In the genomic region with DNA sequence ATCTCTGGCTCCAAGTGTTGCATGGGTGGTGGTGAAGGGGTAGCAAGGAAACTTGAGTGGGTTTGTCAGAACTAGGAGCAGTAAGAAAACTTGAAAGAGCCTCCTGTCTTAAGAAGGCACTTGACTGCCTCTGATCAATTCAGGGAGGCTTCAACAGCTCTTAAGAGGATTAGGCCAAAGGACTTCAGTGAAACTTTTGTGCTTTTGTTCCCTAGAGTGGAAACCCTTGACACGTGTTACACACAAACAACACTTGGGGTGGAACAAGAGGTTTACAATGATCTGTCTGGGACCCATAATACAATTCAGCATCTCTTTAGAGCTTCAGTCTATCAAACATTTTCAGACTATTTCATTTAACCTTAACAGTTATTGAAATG, we compare ENCODE assay signal across 26 cellular contexts.
DNase-seq lines count a peak whose midpoint lies in the region; ATAC-seq, FAIRE-seq and TF ChIP-seq lines count a peak whose summit lies in the region.
"Had no signal": no experiment of that assay in that cellular context is flagged by ENCODE, and none has a peak within 500 bp of the region (broad histone marks: within the 10 kb centered on the region; RNA-seq: fewer than 3 reads in every experiment).

No MANE protein-coding gene starts in this region.

- TF ChIP-seq RAD21 in H1 (IDR thresholded peaks at IDR 0.05 in 1 of 2, conservative IDR thresholded peaks at IDR 0.05 in 1 of 2; ENCODE audit: low read depth in 2 of 2, low read length in 2 of 2): no peak

- 71% methylated on average over 1 of the region's 1 CpG; no CpG with 5 or more reads in 1 of the 2 experiments for WGBS in H1 (ENCODE audit: extremely low coverage in 1 of 2, insufficient coverage in 1 of 2, insufficient read length in 1 of 2, insufficient replicate concordance in 2 of 2, low coverage in 1 of 2, low lambda C conversion rate in 2 of 2, missing lambda C conversion rate in 1 of 2), 2 experiments

- CTCF ChIA-PET in H1 (lab: Charles Lee; ENCODE audit: partially characterized antibody): interaction anchor here (1.5 kb wide), 1 partner anchor 15 kb away, joined by 3 read pairs; no protein-coding TSS in a partner anchor

- FAIRE-seq in H1 (lab: Jason Lieb, UNC): no peak
- FAIRE-seq: D721Med, GM12878, HTR-8/SVneo, K562 had no signal

- H3K27me3 ChIP-seq in H1 (replicated peaks in 1 of 4; ENCODE audit: control insufficient read depth in 3 of 4, extremely low read depth in 1 of 4, insufficient read depth in 3 of 4, low read length in 3 of 4): no peaks in the 10 kb centered on the region
- H3K27me3 ChIP-seq: SJCRH30 had no signal

- H3K23ac ChIP-seq in H1 (ENCODE audit: insufficient read length): no peak overlapping the region

- intact Hi-C loops in natural killer cell (cut with micrococcal nuclease): no loop called here

- 0 out of 4 replicates have a peak, but pooled peaks cover 0 to 3% of the 10 kb centered on the region in 2 experiments for H3K9me3 ChIP-seq in H1 (ENCODE audit: insufficient read depth in 2 of 2, low read depth in 1 of 2, low read length in 1 of 2)
- H3K9me3 ChIP-seq: SJCRH30 had no signal

- no peak for TF ChIP-seq EP300 in H1 (IDR thresholded peaks at IDR 0.05; ENCODE audit: borderline replicate concordance in 1 of 2, low read depth in 2 of 2, low read length in 2 of 2)

- TF ChIP-seq CTCF in H1 (IDR thresholded peaks at IDR 0.05; ENCODE audit: control extremely low read depth in 1 of 3, insufficient read depth in 1 of 3, low read depth in 1 of 3, low read length in 3 of 3) (no peak), type B pancreatic cell (conservative IDR thresholded peaks at IDR 0.05) (no peak), natural killer cell (IDR thresholded peaks at IDR 0.05) (no peak)

- H3K36me3 ChIP-seq in H1 (ENCODE audit: control insufficient read depth in 2 of 4, insufficient read depth in 4 of 4, low read length in 3 of 4): no peaks in the 10 kb centered on the region; a peak in 1 of 8 replicates
- H3K36me3 ChIP-seq: SJCRH30 had no signal

- POLR2A ChIA-PET in activated naive CD8-positive, alpha-beta T cell treated with anti-CD3 and anti-CD28 coated beads, Interleukin-2, amount 10 ng/mL, durations not matched to agents 7 days and 5 days (lab: Charles Lee): no interaction called here
- POLR2A ChIA-PET in H1 (lab: Charles Lee; ENCODE audit: partially characterized antibody): interaction anchor here (1.3 to 1.7 kb wide), 2 partner anchors 12 kb away, joined by 3 to 4 read pairs; no protein-coding TSS in a partner anchor

- no peak overlapping the region for H4K91ac ChIP-seq in H1 (replicated peaks; ENCODE audit: insufficient read length, low read length)

- no peak overlapping the region for H2AK5ac ChIP-seq in H1 (ENCODE audit: low read depth, low read length)

- H3K27ac Mint-ChIP-seq in activated naive CD8-positive, alpha-beta T cell treated with anti-CD3 and anti-CD28 coated beads, Interleukin-2, amount 10 ng/mL, durations not matched to agents 7 days and 5 days: peak overlapping the region; percentile 36
- H3K27ac Mint-ChIP-seq in activated naive CD8-positive, alpha-beta T cell treated with anti-CD3 and anti-CD28 coated beads for 36 hours: no peak overlapping the region
- H3K27ac Mint-ChIP-seq in type B pancreatic cell: no peak overlapping the region
- H3K27ac Mint-ChIP-seq in natural killer cell: no peak overlapping the region
- H3K27ac Mint-ChIP-seq: CD4-positive, CD25-positive, alpha-beta regulatory T cell had no signal

- H3K27ac ChIP-seq in H1 (ENCODE audit: low read depth, low read length): no peak overlapping the region
- H3K27ac ChIP-seq: PC-9, SJCRH30 had no signal

- no peak for ATAC-seq in activated naive CD8-positive, alpha-beta T cell treated with anti-CD3 and anti-CD28 coated beads, Interleukin-2, amount 10 ng/mL, durations not matched to agents 7 days and 5 days (ENCODE audit: low read depth)
- ATAC-seq in natural killer cell: no peak
- ATAC-seq: GM12878, K562, Right ventricle myocardium inferior, SK-N-SH treated with all-trans-retinoic acid at 6 μM for 48 hours had no signal

- H3K9me3 Mint-ChIP-seq in activated naive CD8-positive, alpha-beta T cell treated with anti-CD3 and anti-CD28 coated beads, Interleukin-2, amount 10 ng/mL, durations not matched to agents 7 days and 5 days: peaks cover 2% of the 10 kb centered on the region
- H3K9me3 Mint-ChIP-seq in activated naive CD8-positive, alpha-beta T cell treated with anti-CD3 and anti-CD28 coated beads for 36 hours: no peaks in the 10 kb centered on the region
- H3K9me3 Mint-ChIP-seq in type B pancreatic cell (peaks cover 10% of the 10 kb centered on the region), natural killer cell (no peaks in the 10 kb centered on the region)

- H3K9ac ChIP-seq in H1 (replicated peaks in 1 of 4; ENCODE audit: extremely low read depth in 1 of 4, low read depth in 3 of 4, low read length in 3 of 4): no peak overlapping the region

- H3K79me1 ChIP-seq in H1 (ENCODE audit: low read depth, low read length): no peaks in the 10 kb centered on the region

- H3K4me1 Mint-ChIP-seq in activated naive CD8-positive, alpha-beta T cell treated with anti-CD3 and anti-CD28 coated beads, Interleukin-2, amount 10 ng/mL, durations not matched to agents 7 days and 5 days: peaks cover 10% of the 10 kb centered on the region
- peaks cover 6% of the 10 kb centered on the region for H3K4me1 Mint-ChIP-seq in activated naive CD8-positive, alpha-beta T cell treated with anti-CD3 and anti-CD28 coated beads for 36 hours
- H3K4me1 Mint-ChIP-seq in type B pancreatic cell (ENCODE audit: unreplicated experiment) (no peaks in the 10 kb centered on the region), natural killer cell (peaks cover 8 to 11% of the 10 kb centered on the region in 2 donors)

- no peak overlapping the region for H3K4me2 ChIP-seq in H1 (ENCODE audit: insufficient read depth in 1 of 2, low read depth in 2 of 2, low read length in 2 of 2)
- H3K4me2 ChIP-seq: PC-9 had no signal

- H2AFZ ChIP-seq in H1 (ENCODE audit: low read length): no peak overlapping the region
- H2AFZ ChIP-seq: PC-9 had no signal

- no peak for TF ChIP-seq POLR2A in H1 (IDR thresholded peaks at IDR 0.05; ENCODE audit: control extremely low read depth in 1 of 2, low read depth in 2 of 2, low read length in 2 of 2)

- H3K36me3 Mint-ChIP-seq in activated naive CD8-positive, alpha-beta T cell treated with anti-CD3 and anti-CD28 coated beads, Interleukin-2, amount 10 ng/mL, durations not matched to agents 7 days and 5 days: peaks cover 2% of the 10 kb centered on the region
- H3K36me3 Mint-ChIP-seq in activated naive CD8-positive, alpha-beta T cell treated with anti-CD3 and anti-CD28 coated beads for 36 hours: no peaks in the 10 kb centered on the region
- H3K36me3 Mint-ChIP-seq in type B pancreatic cell (peaks cover 4% of the 10 kb centered on the region), natural killer cell (no peaks in the 10 kb centered on the region)

- H2BK20ac ChIP-seq in H1 (ENCODE audit: low read length): no peak overlapping the region

- no peak overlapping the region for H2BK12ac ChIP-seq in H1 (ENCODE audit: low read depth, low read length)

- H4K20me1 ChIP-seq in H1 (replicated peaks in 1 of 2; ENCODE audit: control insufficient read depth in 1 of 2, insufficient read depth in 2 of 2, low read length in 2 of 2): no peaks in the 10 kb centered on the region

- no peak overlapping the region for H3K4me3 Mint-ChIP-seq in activated naive CD8-positive, alpha-beta T cell treated with anti-CD3 and anti-CD28 coated beads, Interleukin-2, amount 10 ng/mL, durations not matched to agents 7 days and 5 days
- no peak overlapping the region for H3K4me3 Mint-ChIP-seq in activated naive CD8-positive, alpha-beta T cell treated with anti-CD3 and anti-CD28 coated beads for 36 hours
- H3K4me3 Mint-ChIP-seq in type B pancreatic cell (no peak overlapping the region), natural killer cell (no peak overlapping the region)
- H3K4me3 Mint-ChIP-seq: CD4-positive, CD25-positive, alpha-beta regulatory T cell had no signal

- no peak for DNase-seq in activated naive CD8-positive, alpha-beta T cell treated with anti-CD3 and anti-CD28 coated beads, Interleukin-2, amount 10 ng/mL, durations not matched to agents 7 days and 5 days
- no peak for DNase-seq in activated naive CD8-positive, alpha-beta T cell treated with anti-CD3 and anti-CD28 coated beads for 36 hours
- peak; percentile 90 for DNase-seq in NCI-H524 treated with DMSO at 0.1 percent for 48 hours (lab: John Stamatoyannopoulos, UW)
- peak in 1 of 2 experiments; percentile 26 for DNase-seq in H1 (ENCODE audit: low read depth in 1 of 2, low spot score in 2 of 2)
- DNase-seq in type B pancreatic cell (ENCODE audit: extremely low spot score, unreplicated experiment): peak; percentile 31
- DNase-seq in natural killer cell: no peak
- no peak for DNase-seq in NCI-H2227 (lab: John Stamatoyannopoulos, UW; ENCODE audit: unreplicated experiment)
- DNase-seq in putamen (ENCODE audit: low spot score): no peak
- DNase-seq: CD4-positive, CD25-positive, alpha-beta regulatory T cell; GDM1; H7; Kasumi-1; NCI-H1105 treated with DMSO at 0.1 percent for 48 hours; NCI-H146; NCI-H1930; NCI-H2107; NCI-H2227 treated with DMSO at 0.1 percent for 48 hours; NK-92 treated with Interleukin-12 subunit alpha and Interleukin-12 subunit beta, amount 100 ng/mL, for 24 hours; PC-9; SJCRH30 had no signal

- no peak overlapping the region for H3K56ac ChIP-seq in H1 (replicated peaks; ENCODE audit: insufficient read length, low read depth, low read length)

- no peak overlapping the region for H4K8ac ChIP-seq in H1 (ENCODE audit: extremely low read depth, insufficient read depth, low read length)

- no peak overlapping the region for H3K14ac ChIP-seq in H1 (ENCODE audit: insufficient read length)

- H2BK120ac ChIP-seq in H1 (replicated peaks; ENCODE audit: low read depth, low read length): no peak overlapping the region

- H3K4me3 ChIP-seq in H1 (ENCODE audit: extremely low read depth in 1 of 4, insufficient read depth in 2 of 4, low read depth in 3 of 4, low read length in 4 of 4): no peak overlapping the region
- H3K4me3 ChIP-seq: GM12878, K562, PC-9, SJCRH30 had no signal

- no peaks in the 10 kb centered on the region for H3K4me1 ChIP-seq in H1 (replicated peaks in 1 of 4; ENCODE audit: control insufficient read depth in 3 of 4, insufficient read depth in 4 of 4, low read length in 3 of 4)
- H3K4me1 ChIP-seq: SJCRH30 had no signal

- H3K23me2 ChIP-seq in H1 (ENCODE audit: low read depth, low read length): no peaks in the 10 kb centered on the region; the same call in 1 of the 2 replicates

- H3K79me2 ChIP-seq in H1 (ENCODE audit: control insufficient read depth in 1 of 2, insufficient read depth in 2 of 2, low read length in 2 of 2): no peaks in the 10 kb centered on the region

- H4K5ac ChIP-seq in H1 (ENCODE audit: insufficient read length, low read depth, low read length): no peak overlapping the region

- H2BK5ac ChIP-seq in H1 (ENCODE audit: low read depth, low read length): 0 out of 2 replicates have a peak overlapping the region, but pooled peaks have one; percentile 11

- no peak overlapping the region for H3K4ac ChIP-seq in H1 (replicated peaks; ENCODE audit: insufficient read length, low read depth, low read length)

- no peak overlapping the region for H2BK15ac ChIP-seq in H1 (ENCODE audit: low read length)

- H3K18ac ChIP-seq in H1 (ENCODE audit: extremely low read depth, low read length): no peak overlapping the region

- H3K27me3 Mint-ChIP-seq in activated naive CD8-positive, alpha-beta T cell treated with anti-CD3 and anti-CD28 coated beads, Interleukin-2, amount 10 ng/mL, durations not matched to agents 7 days and 5 days: peaks cover 6% of the 10 kb centered on the region
- H3K27me3 Mint-ChIP-seq in activated naive CD8-positive, alpha-beta T cell treated with anti-CD3 and anti-CD28 coated beads for 36 hours: no peaks in the 10 kb centered on the region
- H3K27me3 Mint-ChIP-seq in type B pancreatic cell (peaks cover 13% of the 10 kb centered on the region), natural killer cell (ENCODE audit: low read depth in 2 of 2) (peaks cover 4 to 5% of the 10 kb centered on the region in 2 donors)

Comparison
In these comparisons a context has a peak if more than half of its experiments do, and no peak if none do; other contexts are left out.
1. DNase-seq: peak in NCI-H524 treated with DMSO at 0.1 percent for 48 hours (single experiment) and type B pancreatic cell (single experiment); none in activated naive CD8-positive, alpha-beta T cell treated with anti-CD3 and anti-CD28 coated beads, Interleukin-2, amount 10 ng/mL, durations not matched to agents 7 days and 5 days (single experiment), activated naive CD8-positive, alpha-beta T cell treated with anti-CD3 and anti-CD28 coated beads for 36 hours (single experiment), natural killer cell (single experiment), NCI-H2227 (single experiment) and putamen (single experiment).